Comparison of ENCODE assay signal across 16 cellular contexts in the genomic region with DNA sequence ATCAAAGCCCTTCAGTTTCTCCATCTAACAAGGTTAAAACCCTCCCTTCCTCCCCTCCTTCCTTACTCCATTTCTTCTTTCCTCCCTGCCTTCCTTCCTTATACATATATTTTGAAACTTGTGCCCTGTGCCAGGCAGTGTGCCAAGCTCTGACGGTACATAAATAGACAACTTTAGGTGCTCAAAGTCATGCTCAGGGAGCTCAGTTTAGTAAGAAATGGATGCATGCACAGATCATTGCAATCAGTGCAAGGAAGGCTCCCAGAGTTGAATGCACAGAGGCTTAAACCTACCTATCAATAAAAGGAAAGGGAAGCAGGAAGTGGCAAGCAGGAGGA. TPM values are rescaled to one million over a fixed set of nuclear protein-coding genes. Genes with fewer than 3 reads are reported as not detected.
A peak's percentile ranks its signal among the peaks of the same experiment; 100 is the strongest.
DNase-seq lines count a peak whose midpoint lies in the region; ATAC-seq, FAIRE-seq and TF ChIP-seq lines count a peak whose summit lies in the region.
"Had no signal": no experiment of that assay in that cellular context is flagged by ENCODE, and none has a peak within 500 bp of the region (broad histone marks: within the 10 kb centered on the region; RNA-seq: fewer than 3 reads in every experiment).

No MANE protein-coding gene starts in this region.

- peak in 1 of 3 donors; percentile 57 for DNase-seq in right cardiac atrium
- DNase-seq in ovary = no peak
- no peak for DNase-seq in transverse colon
- DNase-seq in brain microvascular endothelial cell = no peak
- DNase-seq in pancreas = no peak
- no peak for DNase-seq in SHP77 treated with DMSO at 0.1 percent for 48 hours (lab: John Stamatoyannopoulos, UW)
- DNase-seq: C1 segment of cervical spinal cord; central memory CD4-positive, alpha-beta T cell; DMS 273 treated with DMSO at 0.1 percent for 48 hours; effector memory CD4-positive, alpha-beta T cell; MM.1S; NCI-H1930; stimulated activated CD4-positive, alpha-beta T cell treated with anti-CD3 and anti-CD28 coated beads, Interleukin-2, amount 100 ng/mL, for 24 hours; substantia nigra had no signal

- peak overlapping the region; percentile 77 for H3K27ac ChIP-seq in VCaP
- peak overlapping the region; percentile 59 for H3K27ac ChIP-seq in right cardiac atrium (ENCODE audit: low read length)
- peak overlapping the region; percentile 5 to 68 for H3K27ac ChIP-seq in ovary
- H3K27ac ChIP-seq in transverse colon = peak overlapping the region; percentile 60 to 81 (median 72)
- no peak overlapping the region for H3K27ac ChIP-seq in brain microvascular endothelial cell
- peak overlapping the region in 2 of 4 donors; percentile 12 to 18 for H3K27ac ChIP-seq in pancreas

- 14% methylated on average over 1 of the region's 1 CpG for WGBS in right cardiac atrium
- 2 to 15% (median 10%) methylated on average over 1 of the region's 1 CpG for WGBS in ovary, 3 donors
- 21 to 40% methylated on average over 1 of the region's 1 CpG for WGBS in transverse colon (ENCODE audit: low coverage in 1 of 2), 2 donors
- 10 to 18% methylated on average over 1 of the region's 1 CpG for WGBS in pancreas, 2 donors

- no peak for TF ChIP-seq POLR2A in ovary (IDR thresholded peaks at IDR 0.05)
- no peak for TF ChIP-seq POLR2A in transverse colon (IDR thresholded peaks at IDR 0.05)

- ATAC-seq in right cardiac atrium (no peak), pancreas (no peak)
- ATAC-seq: natural killer cell treated with Interleukin-12 subunit alpha and Interleukin-12 subunit beta and Interleukin-15 and Interleukin-18, amount 100 ng/mL, for 72 hours had no signal

- FAIRE-seq in pancreas (lab: Jason Lieb, UNC) = no peak

- H3K9me3 ChIP-seq in right cardiac atrium (ENCODE audit: control insufficient read depth, low read length) = no peaks in the 10 kb centered on the region
- no peaks in the 10 kb centered on the region for H3K9me3 ChIP-seq in ovary
- H3K9me3 ChIP-seq in transverse colon = no peaks in the 10 kb centered on the region
- H3K9me3 ChIP-seq in pancreas = no peaks in the 10 kb centered on the region

- H3K36me3 ChIP-seq in ovary = no peaks in the 10 kb centered on the region
- no peaks in the 10 kb centered on the region for H3K36me3 ChIP-seq in transverse colon
- H3K36me3 ChIP-seq in brain microvascular endothelial cell (replicated peaks) = peaks cover 5% of the 10 kb centered on the region
- H3K36me3 ChIP-seq in pancreas = peaks cover 0 to 7% (median 0%) of the 10 kb centered on the region in 3 donors

- H3K4me1 ChIP-seq in right cardiac atrium (ENCODE audit: control insufficient read depth, insufficient read depth, low read length) (peaks cover 16% of the 10 kb centered on the region), ovary (ENCODE audit: insufficient read depth) (peaks cover 20% of the 10 kb centered on the region), transverse colon (peaks cover 13 to 51% (median 22%) of the 10 kb centered on the region in 4 donors), pancreas (peaks cover 19 to 26% (median 25%) of the 10 kb centered on the region in 3 donors)

- H3K4me3 ChIP-seq in right cardiac atrium (ENCODE audit: low read length) (no peak overlapping the region), ovary (no peak overlapping the region), transverse colon (no peak overlapping the region), brain microvascular endothelial cell (ENCODE audit: low read depth, low read length) (no peak overlapping the region), pancreas (no peak overlapping the region)

- no peaks in the 10 kb centered on the region for H3K27me3 ChIP-seq in right cardiac atrium (ENCODE audit: control insufficient read depth, insufficient read depth)
- H3K27me3 ChIP-seq in ovary = no peaks in the 10 kb centered on the region
- no peaks in the 10 kb centered on the region for H3K27me3 ChIP-seq in transverse colon
- no peaks in the 10 kb centered on the region for H3K27me3 ChIP-seq in brain microvascular endothelial cell (replicated peaks)
- no peaks in the 10 kb centered on the region for H3K27me3 ChIP-seq in pancreas

- intact Hi-C loops in right cardiac atrium (cut with DNase I) = loop anchor here in 1 of 4 donors (5.0 kb wide), 1 partner anchor 350 kb away; no protein-coding TSS in a partner anchor
- intact Hi-C loops in ovary (cut with DNase I) = loop anchor here in 3 of 4 donors (5.0 kb wide), 2 partner anchors 340 to 345 kb away; no protein-coding TSS in a partner anchor
- intact Hi-C loops in transverse colon (cut with DNase I; ENCODE audit: low total_unique reads) = loop anchor here (5.0 kb wide), 1 partner anchor 95 kb away; a partner anchor contains a TSS
- intact Hi-C loops in pancreas (cut with DNase I) = loop anchor here in 1 of 3 donors (10.0 kb wide), 1 partner anchor 343 kb away; no protein-coding TSS in a partner anchor

- in situ Hi-C loops in transverse colon (cut with MboI; ENCODE audit: low pct_ligation_motif_present in 1 of 4, low pct_unique_long_range_greater_than_20kb in 1 of 4, low sequenced_read_pairs in 3 of 4) = loop anchor here (10.0 to 25.0 kb wide), 5 partner anchors 333 to 470 kb away; no protein-coding TSS in a partner anchor
- in situ Hi-C loops in brain microvascular endothelial cell (cut with HindIII; ENCODE audit: low pct_ligation_motif_present, low sequenced_read_pairs) = loop anchor here (25.0 kb wide), 1 partner anchor 345 kb away; no protein-coding TSS in a partner anchor

- TF ChIP-seq EP300 in ovary (IDR thresholded peaks at IDR 0.05) (no peak), transverse colon (IDR thresholded peaks at IDR 0.05; ENCODE audit: low read depth) (no peak)

- TF ChIP-seq CTCF in VCaP (conservative IDR thresholded peaks at IDR 0.05) = no peak
- no peak for TF ChIP-seq CTCF in ovary (IDR thresholded peaks at IDR 0.05)
- TF ChIP-seq CTCF in transverse colon (IDR thresholded peaks at IDR 0.05) = no peak
- no peak for TF ChIP-seq CTCF in brain microvascular endothelial cell (IDR thresholded peaks at IDR 0.05; ENCODE audit: low read depth, low read length, missing control alignments)
- no peak for TF ChIP-seq CTCF in pancreas (IDR thresholded peaks at IDR 0.05)

RNA-seq across cellular contexts. Expression of a gene that starts 13.4 kb away (rescaled TPM):
- total RNA-seq in right cardiac atrium (10 to 100 TPM; 20.6 to 28.3 (median 24.6) TPM), ovary (10 to 100 TPM; 14.0 to 30.7 (median 23.3) TPM), transverse colon (10 to 100 TPM in 3 of 4 donors, 1 to 10 TPM in 1; 9.1 to 27.1 (median 18.1) TPM), pancreas (10 to 100 TPM in 2 of 6 donors, 1 to 10 TPM in 4; 5.4 to 10.8 (median 7.9) TPM)
- polyA plus RNA-seq in right cardiac atrium (13.9 TPM), ovary (10 to 100 TPM; 15.0 to 53.5 TPM), pancreas (1 to 10 TPM; 4.7 to 4.8 TPM)
